ENCODE assay signal across 22 cellular contexts in the genomic region with DNA sequence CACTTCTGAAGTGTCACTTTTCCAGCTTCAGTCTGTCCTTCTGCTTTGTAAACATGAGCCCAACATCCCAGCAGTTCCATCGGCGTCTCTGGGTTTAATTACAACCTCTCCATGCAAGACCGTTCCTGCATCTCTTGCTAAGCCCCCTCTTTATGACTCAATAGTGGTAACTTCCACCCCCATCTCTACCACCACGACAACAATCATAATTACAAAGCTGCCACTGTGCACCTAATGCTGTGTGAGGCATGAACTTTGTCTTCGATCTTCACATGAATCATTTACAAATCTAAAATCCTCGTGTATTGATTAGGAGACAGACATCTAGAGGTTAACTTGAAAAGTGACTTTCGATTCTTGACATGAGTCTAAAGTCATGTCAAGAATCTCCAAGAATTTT. TPM values are rescaled to one million over a fixed set of nuclear protein-coding genes. Genes with fewer than 3 reads are reported as not detected.
DNase-seq lines count a peak whose midpoint lies in the region; ATAC-seq and TF ChIP-seq lines count a peak whose summit lies in the region.
"Had no signal": no experiment of that assay in that cellular context is flagged by ENCODE, and none has a peak within 500 bp of the region (broad histone marks: within the 10 kb centered on the region; RNA-seq: fewer than 3 reads in every experiment).

No MANE protein-coding gene starts in this region.

- peaks cover 5% of the 10 kb centered on the region for H3K27me3 Mint-ChIP-seq in activated CD8-positive, alpha-beta memory T cell treated with anti-CD3 and anti-CD28 coated beads, Interleukin-2, amount 10 ng/mL, durations not matched to agents 7 days and 5 days
- no peaks in the 10 kb centered on the region for H3K27me3 Mint-ChIP-seq in IgD-negative memory B cell
- H3K27me3 Mint-ChIP-seq in activated CD8-positive, alpha-beta T cell treated with anti-CD3 and anti-CD28 coated beads for 36 hours: no peaks in the 10 kb centered on the region
- H3K27me3 Mint-ChIP-seq in stimulated activated memory B cell treated with anti-CD40 and anti-IgM and Interleukin-4, amounts not matched to agents 10 μg/mL and 1 μg/mL and 100 μg/mL, for 72 hours: no peaks in the 10 kb centered on the region

- POLR2A ChIA-PET in activated CD8-positive, alpha-beta T cell treated with anti-CD3 and anti-CD28 coated beads for 36 hours (lab: Charles Lee): no interaction called here

- peaks cover 7% of the 10 kb centered on the region for H3K36me3 Mint-ChIP-seq in activated CD8-positive, alpha-beta memory T cell treated with anti-CD3 and anti-CD28 coated beads, Interleukin-2, amount 10 ng/mL, durations not matched to agents 7 days and 5 days
- H3K36me3 Mint-ChIP-seq in IgD-negative memory B cell: peaks cover 4% of the 10 kb centered on the region
- H3K36me3 Mint-ChIP-seq in activated CD8-positive, alpha-beta T cell treated with anti-CD3 and anti-CD28 coated beads for 36 hours (ENCODE audit: low read depth): no peaks in the 10 kb centered on the region
- H3K36me3 Mint-ChIP-seq in stimulated activated memory B cell treated with anti-CD40 and anti-IgM and Interleukin-4, amounts not matched to agents 10 μg/mL and 1 μg/mL and 100 μg/mL, for 72 hours: no peaks in the 10 kb centered on the region

- no peak for TF ChIP-seq CTCF in activated CD8-positive, alpha-beta T cell treated with anti-CD3 and anti-CD28 coated beads for 36 hours (IDR thresholded peaks at IDR 0.05)
- TF ChIP-seq CTCF in brain microvascular endothelial cell (IDR thresholded peaks at IDR 0.05; ENCODE audit: low read depth, low read length, missing control alignments): no peak

- H3K27ac ChIP-seq in brain microvascular endothelial cell: no peak overlapping the region

- intact Hi-C loops in activated CD8-positive, alpha-beta T cell treated with anti-CD3 and anti-CD28 coated beads for 36 hours (cut with micrococcal nuclease): no loop called here

- no peak for ATAC-seq in activated CD8-positive, alpha-beta memory T cell treated with anti-CD3 and anti-CD28 coated beads, Interleukin-2, amount 10 ng/mL, durations not matched to agents 7 days and 5 days
- ATAC-seq in activated CD8-positive, alpha-beta T cell treated with anti-CD3 and anti-CD28 coated beads for 36 hours: peak; percentile 31
- no peak for ATAC-seq in stimulated activated memory B cell treated with anti-CD40 and anti-IgM and Interleukin-4, amounts not matched to agents 10 μg/mL and 1 μg/mL and 100 μg/mL, for 72 hours
- ATAC-seq: HepG2 had no signal

- no peak overlapping the region for H3K4me3 ChIP-seq in brain microvascular endothelial cell (ENCODE audit: low read depth, low read length)

- peaks cover 81% of the 10 kb centered on the region for H3K4me1 Mint-ChIP-seq in activated CD8-positive, alpha-beta memory T cell treated with anti-CD3 and anti-CD28 coated beads, Interleukin-2, amount 10 ng/mL, durations not matched to agents 7 days and 5 days
- peaks cover 54 to 78% (median 62%) of the 10 kb centered on the region in 3 donors for H3K4me1 Mint-ChIP-seq in IgD-negative memory B cell
- H3K4me1 Mint-ChIP-seq in activated CD8-positive, alpha-beta T cell treated with anti-CD3 and anti-CD28 coated beads for 36 hours (ENCODE audit: low read depth): peaks cover 40% of the 10 kb centered on the region
- H3K4me1 Mint-ChIP-seq in stimulated activated memory B cell treated with anti-CD40 and anti-IgM and Interleukin-4, amounts not matched to agents 10 μg/mL and 1 μg/mL and 100 μg/mL, for 72 hours: peaks cover 87% of the 10 kb centered on the region

- no peaks in the 10 kb centered on the region for H3K27me3 ChIP-seq in brain microvascular endothelial cell (replicated peaks)

- in situ Hi-C loops in brain microvascular endothelial cell (cut with HindIII; ENCODE audit: low pct_ligation_motif_present, low sequenced_read_pairs): no loop called here

- peaks cover 5% of the 10 kb centered on the region for H3K9me3 Mint-ChIP-seq in activated CD8-positive, alpha-beta memory T cell treated with anti-CD3 and anti-CD28 coated beads, Interleukin-2, amount 10 ng/mL, durations not matched to agents 7 days and 5 days (ENCODE audit: low read depth)
- peaks cover 0 to 2% (median 0%) of the 10 kb centered on the region in 3 donors for H3K9me3 Mint-ChIP-seq in IgD-negative memory B cell
- no peaks in the 10 kb centered on the region for H3K9me3 Mint-ChIP-seq in activated CD8-positive, alpha-beta T cell treated with anti-CD3 and anti-CD28 coated beads for 36 hours
- H3K9me3 Mint-ChIP-seq in stimulated activated memory B cell treated with anti-CD40 and anti-IgM and Interleukin-4, amounts not matched to agents 10 μg/mL and 1 μg/mL and 100 μg/mL, for 72 hours: no peaks in the 10 kb centered on the region

- CTCF ChIA-PET in activated CD8-positive, alpha-beta memory T cell treated with anti-CD3 and anti-CD28 coated beads, Interleukin-2, amount 10 ng/mL, durations not matched to agents 7 days and 5 days (lab: Charles Lee): no interaction called here
- CTCF ChIA-PET in activated CD8-positive, alpha-beta T cell treated with anti-CD3 and anti-CD28 coated beads for 36 hours (lab: Charles Lee): interaction anchor here (1.2 kb wide), 1 partner anchor 75 kb away, joined by 3 read pairs; no protein-coding TSS in a partner anchor

- DNase-seq in activated CD8-positive, alpha-beta memory T cell treated with anti-CD3 and anti-CD28 coated beads, Interleukin-2, amount 10 ng/mL, durations not matched to agents 7 days and 5 days: no peak
- no peak for DNase-seq in activated CD8-positive, alpha-beta memory T cell treated with anti-CD3 and anti-CD28 coated beads, Interleukin-2, amount 50 U/mL, for 48 hours
- DNase-seq in activated CD8-positive, alpha-beta T cell treated with anti-CD3 and anti-CD28 coated beads for 36 hours: no peak
- DNase-seq in stimulated activated CD4-positive, alpha-beta T cell treated with anti-CD3 and anti-CD28 coated beads, Interleukin-15, amount 100 ng/mL, for 24 hours: no peak
- no peak for DNase-seq in Kasumi-1 (lab: John Stamatoyannopoulos, UW)
- no peak for DNase-seq in brain microvascular endothelial cell
- DNase-seq: C1 segment of cervical spinal cord, DMS79, GDM1, HFFc6, MM.1S, NCI-H1105 treated with DMSO at 0.1 percent for 48 hours, NCI-H187 treated with DMSO at 0.1 percent for 48 hours, NCI-H2171 treated with DMSO at 0.1 percent for 48 hours, NCI-H510A, NCI-H82, SHP77 treated with DMSO at 0.1 percent for 48 hours had no signal

- no peaks in the 10 kb centered on the region for H3K36me3 ChIP-seq in brain microvascular endothelial cell (replicated peaks)

- peak overlapping the region; percentile 96 for H3K27ac Mint-ChIP-seq in activated CD8-positive, alpha-beta memory T cell treated with anti-CD3 and anti-CD28 coated beads, Interleukin-2, amount 10 ng/mL, durations not matched to agents 7 days and 5 days
- H3K27ac Mint-ChIP-seq in IgD-negative memory B cell: peak overlapping the region; percentile 85 to 99 (median 96)
- H3K27ac Mint-ChIP-seq in activated CD8-positive, alpha-beta T cell treated with anti-CD3 and anti-CD28 coated beads for 36 hours: no peak overlapping the region
- H3K27ac Mint-ChIP-seq in stimulated activated memory B cell treated with anti-CD40 and anti-IgM and Interleukin-4, amounts not matched to agents 10 μg/mL and 1 μg/mL and 100 μg/mL, for 72 hours: peak overlapping the region; percentile 95
- H3K27ac Mint-ChIP-seq: HFFc6 had no signal

- no peak overlapping the region for H3K4me3 Mint-ChIP-seq in activated CD8-positive, alpha-beta memory T cell treated with anti-CD3 and anti-CD28 coated beads, Interleukin-2, amount 10 ng/mL, durations not matched to agents 7 days and 5 days
- peak overlapping the region; percentile 70 to 97 (median 88) for H3K4me3 Mint-ChIP-seq in IgD-negative memory B cell
- H3K4me3 Mint-ChIP-seq in activated CD8-positive, alpha-beta T cell treated with anti-CD3 and anti-CD28 coated beads for 36 hours: no peak overlapping the region
- peak overlapping the region; percentile 57 for H3K4me3 Mint-ChIP-seq in stimulated activated memory B cell treated with anti-CD40 and anti-IgM and Interleukin-4, amounts not matched to agents 10 μg/mL and 1 μg/mL and 100 μg/mL, for 72 hours
- H3K4me3 Mint-ChIP-seq: HFFc6 had no signal

RNA-seq across cellular contexts. Expression of a gene that starts 4.9 kb away (rescaled TPM):
- 1 to 10 TPM; 8.7 to 9.1 TPM for total RNA-seq in activated CD8-positive, alpha-beta memory T cell treated with anti-CD3 and anti-CD28 coated beads, Interleukin-2, amount 10 ng/mL, durations not matched to agents 7 days and 5 days
- polyA plus RNA-seq in IgD-negative memory B cell: 79.3 TPM
- under 1 TPM in 1 of 2 experiments, not detected in 1; 0.23 TPM for total RNA-seq in activated CD8-positive, alpha-beta T cell treated with anti-CD3 and anti-CD28 coated beads for 36 hours
- total RNA-seq: A172, H1, HFFc6 had no signal

RNA-seq across cellular contexts. Expression of a gene that starts 39.8 kb away (rescaled TPM):
- total RNA-seq in activated CD8-positive, alpha-beta memory T cell treated with anti-CD3 and anti-CD28 coated beads, Interleukin-2, amount 10 ng/mL, durations not matched to agents 7 days and 5 days: not detected
- not detected for polyA plus RNA-seq in IgD-negative memory B cell
- total RNA-seq in activated CD8-positive, alpha-beta T cell treated with anti-CD3 and anti-CD28 coated beads for 36 hours: not detected
- total RNA-seq: A172, H1, HepG2, HFFc6 had no signal
- polyA plus RNA-seq: H1, HepG2 had no signal

Comparison
In these comparisons a context has a peak if more than half of its experiments do, and no peak if none do; other contexts are left out.
1. H3K4me3 Mint-ChIP-seq: peak in IgD-negative memory B cell (4 of 4) and stimulated activated memory B cell treated with anti-CD40 and anti-IgM and Interleukin-4, amounts not matched to agents 10 μg/mL and 1 μg/mL and 100 μg/mL, for 72 hours (single experiment); none in activated CD8-positive, alpha-beta memory T cell treated with anti-CD3 and anti-CD28 coated beads, Interleukin-2, amount 10 ng/mL, durations not matched to agents 7 days and 5 days (single experiment) and activated CD8-positive, alpha-beta T cell treated with anti-CD3 and anti-CD28 coated beads for 36 hours (single experiment).
2. RNA of a gene that starts 4.9 kb away (total RNA-seq): 8.7 to 9.1 TPM in activated CD8-positive, alpha-beta memory T cell treated with anti-CD3 and anti-CD28 coated beads, Interleukin-2, amount 10 ng/mL, durations not matched to agents 7 days and 5 days; 0.23 TPM in activated CD8-positive, alpha-beta T cell treated with anti-CD3 and anti-CD28 coated beads for 36 hours; every median in the first group is over 4 times any median in the second.